26 cellular contexts compared by ENCODE assay signal in the genomic region with DNA sequence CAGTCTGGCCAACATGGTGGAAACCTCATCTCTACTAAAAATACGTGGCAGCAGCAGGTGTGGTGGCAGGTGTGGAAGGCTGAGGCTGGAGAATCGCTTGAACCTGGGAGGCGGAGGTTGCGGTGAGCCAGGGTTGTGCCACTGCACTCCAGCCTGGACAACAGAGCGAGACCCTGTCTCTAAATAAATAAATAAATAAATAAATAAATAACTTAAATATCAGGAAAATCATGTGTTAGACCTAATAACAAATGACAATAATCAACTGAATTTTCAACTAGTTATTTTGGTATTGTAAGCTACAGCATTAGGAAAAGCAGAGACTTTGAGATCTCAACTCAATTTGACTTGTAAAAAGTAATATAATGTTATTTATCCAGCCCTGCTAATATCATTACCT.
"Had no signal": no experiment of that assay in that cellular context is flagged by ENCODE, and none has a peak within 500 bp of the region (broad histone marks: within the 10 kb centered on the region; RNA-seq: fewer than 3 reads in every experiment).

No MANE protein-coding gene starts in this region.

- H3K9me3 ChIP-seq: colonic mucosa, esophagus squamous epithelium, gastrocnemius medialis, left lung, lower lobe of right lung, mucosa of descending colon had no signal

- ATAC-seq: effector memory CD8-positive, alpha-beta T cell; esophagus mucosa; gastrocnemius medialis; heart right ventricle; left cardiac atrium; left lung; left ventricle myocardium superior; lower lobe of right lung; mucosa of descending colon; naive thymus-derived CD4-positive, alpha-beta T cell had no signal

- H3K36me3 ChIP-seq: colonic mucosa, gastrocnemius medialis, lower lobe of right lung had no signal

- DNase-seq: colonic mucosa; cortex of kidney; effector CD8-positive, alpha-beta T cell; effector memory CD8-positive, alpha-beta T cell; endodermal cell; erythroblast; esophagus squamous epithelium; foreskin fibroblast; foreskin melanocyte; gastrocnemius medialis; glutamatergic neuron; head of caudate nucleus; heart right ventricle; hippocampal formation; left cardiac atrium; left lung; left ventricle myocardium superior; lower lobe of right lung; mesenchymal stem cell; mucosa of descending colon; naive thymus-derived CD4-positive, alpha-beta T cell had no signal

- FAIRE-seq: endometrium, islet of Langerhans, keratinocyte had no signal

- H3K4me3 ChIP-seq: colonic mucosa, esophagus squamous epithelium, gastrocnemius medialis, heart right ventricle, left lung, lower lobe of right lung, mucosa of descending colon had no signal

- H3K27ac ChIP-seq: colonic mucosa, epithelial cell of prostate, esophagus squamous epithelium, gastrocnemius medialis, heart right ventricle, left lung, lower lobe of right lung had no signal
